10 cellular contexts compared by ENCODE assay signal in the genomic region with DNA sequence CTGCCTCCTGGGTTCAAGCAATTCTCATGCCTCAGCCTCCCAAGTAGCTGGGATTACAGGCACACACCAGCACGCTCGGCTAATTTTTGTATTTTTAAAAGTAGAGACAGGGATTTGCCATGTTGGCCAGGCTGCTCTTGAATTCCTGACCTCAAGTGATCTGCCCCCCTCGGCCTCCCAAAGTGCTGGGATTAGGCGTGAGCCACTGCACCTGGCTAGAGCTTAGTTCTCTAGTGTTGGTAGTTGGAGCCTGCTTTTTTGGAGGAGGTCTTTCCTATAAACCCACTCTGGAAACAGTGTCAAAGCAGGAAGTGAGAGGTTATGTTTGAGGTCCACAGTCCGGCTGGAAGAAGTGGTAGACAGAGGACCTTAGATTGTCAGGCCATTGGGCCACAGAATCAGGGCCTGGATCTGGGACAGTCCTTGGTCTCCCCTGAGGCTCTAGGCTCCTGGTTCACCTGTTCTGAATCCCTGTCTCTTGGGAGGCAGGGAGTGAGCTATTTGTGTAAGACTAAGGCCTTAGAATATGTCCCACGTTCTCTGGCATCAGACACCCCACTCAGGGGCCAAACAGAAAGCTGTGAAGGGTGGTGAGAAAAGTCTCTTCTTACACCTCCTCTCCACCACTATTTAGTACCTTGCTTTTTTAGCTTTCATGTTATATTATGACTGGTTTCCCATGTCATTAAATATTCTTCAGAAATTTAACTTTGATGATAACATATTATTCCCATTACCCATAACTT. TPM values are rescaled to one million over a fixed set of nuclear protein-coding genes. Genes with fewer than 3 reads are reported as not detected.
DNase-seq lines count a peak whose midpoint lies in the region; ATAC-seq, FAIRE-seq and TF ChIP-seq lines count a peak whose summit lies in the region.
"Had no signal": no experiment of that assay in that cellular context is flagged by ENCODE, and none has a peak within 500 bp of the region (broad histone marks: within the 10 kb centered on the region; RNA-seq: fewer than 3 reads in every experiment).

No MANE protein-coding gene starts in this region.

- H3K9me2 ChIP-seq in GM23338 (ENCODE audit: insufficient read depth), result no peaks in the 10 kb centered on the region

- BruUV-seq in GM12878 (replicated peaks; lab: Mats Ljungman, UMichigan), result TSS peak; percentile 55

- H3K4me3 ChIP-seq in GM23338, result no peak overlapping the region
- H3K4me3 ChIP-seq in GM12878, result peak overlapping the region; percentile 7; the same call in 1 of the 2 replicates
- no peak overlapping the region for H3K4me3 ChIP-seq in neutrophil (ENCODE audit: low read depth in 1 of 2, low read length in 1 of 2)

- peaks cover 37% of the 10 kb centered on the region for H3K4me1 Mint-ChIP-seq in GM23338

- peak overlapping the region; percentile 69 for H3K9ac ChIP-seq in GM12878 (ENCODE audit: control insufficient read depth, insufficient read depth, low read length)

- H3K27me3 ChIP-seq in GM23338 (ENCODE audit: insufficient read depth) (no peaks in the 10 kb centered on the region), GM12878 (replicated peaks in 1 of 2; ENCODE audit: control insufficient read depth in 2 of 2, insufficient read depth in 2 of 2, low read length in 1 of 2) (no peaks in the 10 kb centered on the region), neutrophil (no peaks in the 10 kb centered on the region)

- H3K27ac ChIP-seq in GM23338 (ENCODE audit: low read depth) (peak overlapping the region; percentile 81; the same call in 1 of the 2 replicates), GM12878 (ENCODE audit: control insufficient read depth, insufficient read depth) (peak overlapping the region; percentile 95), neutrophil (peak overlapping the region; percentile 99)

- RAD21 ChIA-PET in GM12878 (lab: Charles Lee; ENCODE audit: unreplicated experiment), result interaction anchor here (0.9 to 14.2 kb wide), 13 partner anchors 12 to 305 kb away, joined by 3 to 234 read pairs (median 22); a partner anchor contains a TSS

- CTCF ChIA-PET in GM12878 (lab: Yijun Ruan, JAX), result interaction anchor here (1.0 to 5.8 kb wide), 14 partner anchors 9 to 337 kb away, joined by 3 to 54 read pairs (median 3); a partner anchor contains a TSS

- in situ Hi-C loops in GM12878 (cut with MboI), result loop anchor here (25.0 kb wide), 1 partner anchor 1734 kb away; no protein-coding TSS in a partner anchor

- FAIRE-seq in GM12878 (lab: Jason Lieb, UNC), result no peak

- H3K79me2 ChIP-seq in GM23338 (replicated peaks; ENCODE audit: insufficient read depth) (no peaks in the 10 kb centered on the region), GM12878 (ENCODE audit: control insufficient read depth, insufficient read depth, low read length) (peaks cover 3% of the 10 kb centered on the region; the same call in 1 of the 2 replicates)

- TF ChIP-seq POLR2A in GM12878 (IDR thresholded peaks at IDR 0.05; ENCODE audit: low read depth, low read length), result peak; percentile 12; the same call in 1 of the 2 replicates

- WGBS in GM12878 (ENCODE audit: insufficient coverage, insufficient replicate concordance, low lambda C conversion rate, missing lambda C conversion rate), result under 1% methylated on average over 6 of the region's 6 CpGs

- H3K4me3 Mint-ChIP-seq in GM23338, result no peak overlapping the region

- no peaks in the 10 kb centered on the region for H3K9me3 ChIP-seq in GM12878 (replicated peaks; ENCODE audit: control insufficient read depth, insufficient read depth, low read length)
- H3K9me3 ChIP-seq in neutrophil, result no peaks in the 10 kb centered on the region

- no peak for TF ChIP-seq EP300 in GM12878 (IDR thresholded peaks at IDR 0.05; ENCODE audit: borderline replicate concordance in 1 of 2, control insufficient read depth in 1 of 2, low read depth in 2 of 2, low read length in 2 of 2)

- H3K27me3 Mint-ChIP-seq in GM23338 (ENCODE audit: insufficient read depth, low read depth, poor library complexity), result peaks cover 20% of the 10 kb centered on the region

- SMC1A ChIA-PET in GM12878 (lab: Charles Lee; ENCODE audit: uncharacterized antibody, unreplicated experiment), result interaction anchor here (0.7 to 14.6 kb wide), 14 partner anchors 13 to 207 kb away, joined by 3 to 311 read pairs (median 8); a partner anchor contains a TSS

- H3K36me3 ChIP-seq in GM23338 (ENCODE audit: insufficient read depth) (no peaks in the 10 kb centered on the region), GM12878 (ENCODE audit: control insufficient read depth in 2 of 2, insufficient read depth in 2 of 2, low read length in 1 of 2) (no peaks in the 10 kb centered on the region), neutrophil (no peaks in the 10 kb centered on the region)

- H3K4me2 ChIP-seq in GM23338 (no peak overlapping the region), GM12878 (ENCODE audit: control insufficient read depth, insufficient read depth) (peak overlapping the region; percentile 46)

- TF ChIP-seq CTCF in GM23338 (conservative IDR thresholded peaks at IDR 0.05; ENCODE audit: low read depth in 2 of 2), result no peak
- no peak for TF ChIP-seq CTCF in GM12878 (IDR thresholded peaks at IDR 0.05 in 2 of 3, conservative IDR thresholded peaks at IDR 0.05 in 1 of 3; ENCODE audit: control insufficient read depth in 2 of 3, extremely low read depth in 1 of 3, insufficient read depth in 1 of 3, low read depth in 3 of 3, low read length in 3 of 3)
- TF ChIP-seq CTCF in neutrophil (IDR thresholded peaks at IDR 0.05), result no peak

- H3K27ac Mint-ChIP-seq in GM23338, result peak overlapping the region; percentile 40; the same call in 1 of the 2 replicates

- H3K36me3 Mint-ChIP-seq in GM23338 (ENCODE audit: low read depth), result no peaks in the 10 kb centered on the region

- H3K4me1 ChIP-seq in GM23338 (ENCODE audit: insufficient read depth) (peaks cover 32% of the 10 kb centered on the region), GM12878 (ENCODE audit: control insufficient read depth, insufficient read depth, low read length) (peaks cover 77% of the 10 kb centered on the region), neutrophil (ENCODE audit: control insufficient read depth in 1 of 2, insufficient read depth in 1 of 2, low read depth in 1 of 2, low read length in 1 of 2) (peaks cover 60 to 61% of the 10 kb centered on the region in 2 experiments)

- peaks cover 4% of the 10 kb centered on the region; the same call in 2 of the 3 replicates for H3K9me3 Mint-ChIP-seq in GM23338

- H3F3A ChIP-seq in GM23338 (replicated peaks; ENCODE audit: low read depth), result peaks cover 16% of the 10 kb centered on the region

- DNase-seq in CD1c-positive myeloid dendritic cell (ENCODE audit: extremely low spot score) (peak; percentile 28), GM23338 (ENCODE audit: low spot score) (no peak), GM12878 (ENCODE audit: low read depth, low spot score) (no peak), HPDE6-E6E7 (ENCODE audit: extremely low spot score) (no peak)
- no peak for DNase-seq in central memory CD4-positive, alpha-beta T cell
- no peak for DNase-seq in activated CD4-positive, alpha-beta T cell treated with anti-CD3 and anti-CD28 coated beads, Interleukin-2, amount 50 U/mL, for 4 hours
- DNase-seq: NCI-H2107, occipital lobe had no signal

- ATAC-seq in GM23338, result no peak
- ATAC-seq in GM12878, result peak; percentile 22
- ATAC-seq in HG03175 (IDR thresholded peaks at IDR 0.05; ENCODE audit: unreplicated experiment), result no peak

- intact Hi-C loops in GM12878 (cut with micrococcal nuclease; ENCODE audit: unreplicated experiment), result loop anchor here (1.0 to 2.0 kb wide), 2 partner anchors 13 to 35 kb away; no protein-coding TSS in a partner anchor

- H4K20me1 ChIP-seq in GM23338 (replicated peaks; ENCODE audit: insufficient read depth), result no peaks in the 10 kb centered on the region
- H4K20me1 ChIP-seq in GM12878 (ENCODE audit: control insufficient read depth, insufficient read depth), result no peaks in the 10 kb centered on the region

- POLR2A ChIA-PET in GM12878 (lab: Charles Lee), result interaction anchor here (0.6 to 13.9 kb wide), 12 partner anchors 9 to 483 kb away, joined by 3 to 280 read pairs (median 6); a partner anchor contains a TSS

- TF ChIP-seq RAD21 in GM12878 (IDR thresholded peaks at IDR 0.05; ENCODE audit: insufficient read depth, low read depth, low read length), result no peak

- H2AFZ ChIP-seq in GM23338 (peak overlapping the region; percentile 72), GM12878 (ENCODE audit: control insufficient read depth, low read depth, low read length) (peak overlapping the region; percentile 29)

TF ChIP-seq in GM23338, 12 proteins besides CTCF, POLR2A, EP300 and RAD21 (continues in another document):
- no peak for TF ChIP-seq CREB1 (CRISPR knock-in tag; IDR thresholded peaks at IDR 0.05; ENCODE audit: low read depth)
- TF ChIP-seq POLR2AphosphoS5 (IDR thresholded peaks at IDR 0.05; ENCODE audit: low read depth), result no peak
- TF ChIP-seq ZNF114 (CRISPR knock-in tag; IDR thresholded peaks at IDR 0.05), result no peak
- TF ChIP-seq EZH2phosphoT487 (IDR thresholded peaks at IDR 0.05; ENCODE audit: unreplicated experiment), result no peak
- no peak for TF ChIP-seq JUNB (IDR thresholded peaks at IDR 0.05; ENCODE audit: unreplicated experiment)

TF ChIP-seq in GM12878, 131 proteins besides CTCF, POLR2A, EP300 and RAD21 (continues in another document):
- TF ChIP-seq POLR2AphosphoS5 (IDR thresholded peaks at IDR 0.05; ENCODE audit: low read length), result peak; percentile 47; the same call in 1 of the 2 replicates
- no peak for TF ChIP-seq GABPA (IDR thresholded peaks at IDR 0.05; ENCODE audit: low read depth)
- no peak for TF ChIP-seq TAF1 (IDR thresholded peaks at IDR 0.05; ENCODE audit: borderline replicate concordance, low read depth, low read length)
- no peak for TF ChIP-seq SMAD5 (IDR thresholded peaks at IDR 0.05; ENCODE audit: low read depth)
- TF ChIP-seq BACH1 (IDR thresholded peaks at IDR 0.05; ENCODE audit: borderline replicate concordance), result 0 out of 2 replicates have a peak, but pooled peaks have one; percentile 16

RNA-seq across cellular contexts. Expression of a gene that starts 34.5 kb away (rescaled TPM):
- 212 and 254 TPM in 2 replicates for total RNA-seq in GM23338 (2014; rRNA removed; shearing (Covaris generic))
- polyA plus RNA-seq in GM23338 (2016; fragmentation: Nextera tagmentation; extraction: Ambion mirVana) (393 and 400 TPM in 2 replicates), GM12878 (2011; rRNA removed) (83.5 and 121 TPM in 2 replicates), GM12878 (2014; fragmentation: Illumina TruSeq; extraction: Trizol) (304 and 338 TPM in 2 replicates), GM12878 (2014; fragmentation: Nextera tagmentation; extraction: Ambion mirVana) (10 to 100 TPM; 24.4 to 28.9 TPM), GM12878 (2014; rRNA removed) (221 and 272 TPM in 2 replicates), GM12878 (2016; fragmentation: Nextera tagmentation; extraction: Ambion mirVana) (100 to 1,000 TPM; 138 to 259 TPM)
- total RNA-seq in GM12878 (2013; cell fraction: nucleolus; rRNA removed), result 26.7 and 27.7 TPM in 2 replicates
- total RNA-seq in GM12878 (2014; rRNA removed) (64.0 and 84.2 TPM in 2 replicates), GM12878 (2014; rRNA removed; fragmentation: Illumina TruSeq; extraction: Trizol) (45.5 and 47.3 TPM in 2 replicates), GM12878 (2021) (494 and 497 TPM in 2 replicates)
- polyA plus RNA-seq in GM12878 (2011; ENCODE audit: low read depth), result 211 TPM
- polyA plus RNA-seq in GM12878 (2011; cell fraction: cytosol; rRNA removed), result 149 and 196 TPM in 2 replicates
- polyA plus RNA-seq in GM12878 (2011; cell fraction: nucleus; rRNA removed), result 123 and 173 TPM in 2 replicates
- 433 and 458 TPM in 2 replicates for polyA plus RNA-seq in GM12878 (2012)
- 85.5 and 116 TPM in 2 replicates for polyA minus RNA-seq in GM12878 (2011; rRNA and poly(A)+ RNA removed)
- polyA minus RNA-seq in GM12878 (2011; cell fraction: cytosol; rRNA and poly(A)+ RNA removed), result 83.9 and 87.5 TPM in 2 replicates
- polyA minus RNA-seq in GM12878 (2011; cell fraction: nucleus; rRNA and poly(A)+ RNA removed), result 37.4 and 58.0 TPM in 2 replicates
